ENCODE assay signal across 22 cellular contexts in genomic region chr1:110594466-110595076, GRCh38. TPM values are rescaled to one million over a fixed set of nuclear protein-coding genes. Genes with fewer than 3 reads are reported as not detected.
A peak's percentile ranks its signal among the peaks of the same experiment; 100 is the strongest.
DNase-seq lines count a peak whose midpoint lies in the region; ATAC-seq and TF ChIP-seq lines count a peak whose summit lies in the region.
"Had no signal": no experiment of that assay in that cellular context is flagged by ENCODE, and none has a peak within 500 bp of the region (broad histone marks: within the 10 kb centered on the region; RNA-seq: fewer than 3 reads in every experiment).

No MANE protein-coding gene starts in this region.

- peaks cover 59% of the 10 kb centered on the region for H3K27me3 ChIP-seq in left ventricle myocardium inferior (ENCODE audit: low read depth)
- peaks cover 13% of the 10 kb centered on the region for H3K27me3 ChIP-seq in lower lobe of right lung (ENCODE audit: low read depth)

- intact Hi-C loops in left ventricle myocardium inferior (cut with micrococcal nuclease), result no loop called here
- intact Hi-C loops in lower lobe of right lung (cut with DNase I), result no loop called here

- H3K9me3 Mint-ChIP-seq in naive B cell, result no peaks in the 10 kb centered on the region
- H3K9me3 Mint-ChIP-seq: CD8-positive, alpha-beta memory T cell; GM23338 had no signal

- no peak for TF ChIP-seq CTCF in GM10248 (IDR thresholded peaks at IDR 0.05; ENCODE audit: control extremely low read depth, extremely low read depth, low read depth, missing control alignments)
- TF ChIP-seq CTCF in left ventricle myocardium inferior (IDR thresholded peaks at IDR 0.05; ENCODE audit: borderline replicate concordance), result no peak
- TF ChIP-seq CTCF in lower lobe of right lung (IDR thresholded peaks at IDR 0.05), result no peak

- ATAC-seq in naive B cell (ENCODE audit: low read depth in 2 of 2) (peak; percentile 35 to 40), lower lobe of right lung (no peak)
- ATAC-seq: activated CD4-positive, CD25-positive, alpha-beta regulatory T cell treated with anti-CD3 and anti-CD28 coated beads, Interleukin-2, amount 50 U/mL, for 24 hours; GM23338 had no signal

- no peak overlapping the region for H3K27ac Mint-ChIP-seq in naive B cell
- H3K27ac Mint-ChIP-seq: CD8-positive, alpha-beta memory T cell; GM23338; progenitor cell of endocrine pancreas had no signal

- H3K36me3 Mint-ChIP-seq in naive B cell, result no peaks in the 10 kb centered on the region

- peak; percentile 66 for DNase-seq in Ammon's horn (ENCODE audit: low spot score)
- peak; percentile 79 for DNase-seq in NCI-H146 (lab: John Stamatoyannopoulos, UW)
- DNase-seq in cerebellar nuclear complex (lab: John Stamatoyannopoulos, UW), result peak; percentile 55 to 85
- no peak for DNase-seq in naive B cell
- no peak for DNase-seq in HEK293T (ENCODE audit: extremely low spot score)
- no peak for DNase-seq in GM10248 (ENCODE audit: extremely low spot score)
- DNase-seq in left ventricle myocardium inferior, result no peak
- no peak for DNase-seq in lower lobe of right lung
- DNase-seq: ACHN; activated CD8-positive, alpha-beta memory T cell treated with anti-CD3 and anti-CD28 coated beads, Interleukin-2, amount 50 U/mL, for 4 hours; CD8-positive, alpha-beta memory T cell; erythroblast; kidney glomerular epithelial cell; NCI-H345; stimulated activated CD4-positive, alpha-beta T cell treated with anti-CD3 and anti-CD28 coated beads, Interleukin-12 subunit alpha, Interleukin-12 subunit beta, amount 100 ng/mL, for 4 hours; T-helper 9 cell had no signal

- peaks cover 32 to 57% (median 43%) of the 10 kb centered on the region in 3 donors for H3K27me3 Mint-ChIP-seq in naive B cell

- no peak overlapping the region for H3K27ac ChIP-seq in left ventricle myocardium inferior (replicated peaks)
- no peak overlapping the region for H3K27ac ChIP-seq in lower lobe of right lung
- H3K27ac ChIP-seq: HL-60 had no signal

- H3K4me1 ChIP-seq in left ventricle myocardium inferior (no peaks in the 10 kb centered on the region), lower lobe of right lung (no peaks in the 10 kb centered on the region)

- peaks cover 6 to 7% (median 7%) of the 10 kb centered on the region in 3 donors for H3K4me1 Mint-ChIP-seq in naive B cell

- H3K36me3 ChIP-seq in left ventricle myocardium inferior (no peaks in the 10 kb centered on the region), lower lobe of right lung (no peaks in the 10 kb centered on the region)

- POLR2A ChIA-PET in HEK293T (lab: Yijun Ruan, JAX) (no interaction called here), GM10248 (lab: Yijun Ruan, JAX) (no interaction called here)

- H3K9me3 ChIP-seq in left ventricle myocardium inferior (replicated peaks), result no peaks in the 10 kb centered on the region
- H3K9me3 ChIP-seq in lower lobe of right lung, result no peaks in the 10 kb centered on the region

- H3K4me3 ChIP-seq in left ventricle myocardium inferior, result no peak overlapping the region
- H3K4me3 ChIP-seq in lower lobe of right lung, result no peak overlapping the region
- H3K4me3 ChIP-seq: GM23338 had no signal

- CTCF ChIA-PET in HEK293T (lab: Yijun Ruan, JAX) (interaction anchor here (1.1 kb wide), 1 partner anchor 99 kb away, joined by 5 read pairs; no protein-coding TSS in a partner anchor), GM10248 (lab: Yijun Ruan, JAX) (interaction anchor here (0.7 to 2.6 kb wide), 10 partner anchors 10 to 188 kb away, joined by 3 to 9 read pairs (median 4); no protein-coding TSS in a partner anchor)

- no peak overlapping the region for H3K4me3 Mint-ChIP-seq in naive B cell
- H3K4me3 Mint-ChIP-seq: CD8-positive, alpha-beta memory T cell; GM23338 had no signal

TF ChIP-seq in HEK293T, 16 proteins besides CTCF, POLR2A, EP300 and RAD21:
- TF ChIP-seq TARDBP (IDR thresholded peaks at IDR 0.05), result no peak
- no peak for TF ChIP-seq ELF4 (IDR thresholded peaks at IDR 0.05)
- TF ChIP-seq ZNF384 (IDR thresholded peaks at IDR 0.05), result no peak
- no peak for TF ChIP-seq SUZ12 (IDR thresholded peaks at IDR 0.05)
- no peak for TF ChIP-seq L3MBTL2 (conservative IDR thresholded peaks at IDR 0.05)
- no peak for TF ChIP-seq SP1 (IDR thresholded peaks at IDR 0.05)
- TF ChIP-seq PKNOX1 (IDR thresholded peaks at IDR 0.05), result no peak
- TF ChIP-seq FOXK2 (IDR thresholded peaks at IDR 0.05), result no peak
- TF ChIP-seq FOXM1 (IDR thresholded peaks at IDR 0.05; ENCODE audit: borderline replicate concordance), result no peak
TF ChIP-seq in HEK293T: peak in this region for 0.

RNA-seq across cellular contexts. Expression of gene KCNA2, which starts 11.6 kb away (rescaled TPM):
- polyA plus RNA-seq in naive B cell (ENCODE audit: low read depth in 6 of 6), result not detected
- total RNA-seq in left ventricle myocardium inferior, result 0.71 TPM
- 0.77 TPM for total RNA-seq in lower lobe of right lung
- total RNA-seq: dermis microvascular lymphatic vessel endothelial cell, myocyte had no signal

Comparison
In these comparisons a context has a peak if more than half of its experiments do, and no peak if none do; other contexts are left out.
1. DNase-seq: peak in Ammon's horn (single experiment), NCI-H146 (single experiment) and cerebellar nuclear complex (2 of 2); none in naive B cell (single experiment), HEK293T (single experiment), GM10248 (single experiment), left ventricle myocardium inferior (single experiment) and lower lobe of right lung (single experiment).
2. ATAC-seq: peak in naive B cell (2 of 2); none in lower lobe of right lung (0 of 2).